Comparison of ENCODE assay signal across 8 cellular contexts in the genomic region with DNA sequence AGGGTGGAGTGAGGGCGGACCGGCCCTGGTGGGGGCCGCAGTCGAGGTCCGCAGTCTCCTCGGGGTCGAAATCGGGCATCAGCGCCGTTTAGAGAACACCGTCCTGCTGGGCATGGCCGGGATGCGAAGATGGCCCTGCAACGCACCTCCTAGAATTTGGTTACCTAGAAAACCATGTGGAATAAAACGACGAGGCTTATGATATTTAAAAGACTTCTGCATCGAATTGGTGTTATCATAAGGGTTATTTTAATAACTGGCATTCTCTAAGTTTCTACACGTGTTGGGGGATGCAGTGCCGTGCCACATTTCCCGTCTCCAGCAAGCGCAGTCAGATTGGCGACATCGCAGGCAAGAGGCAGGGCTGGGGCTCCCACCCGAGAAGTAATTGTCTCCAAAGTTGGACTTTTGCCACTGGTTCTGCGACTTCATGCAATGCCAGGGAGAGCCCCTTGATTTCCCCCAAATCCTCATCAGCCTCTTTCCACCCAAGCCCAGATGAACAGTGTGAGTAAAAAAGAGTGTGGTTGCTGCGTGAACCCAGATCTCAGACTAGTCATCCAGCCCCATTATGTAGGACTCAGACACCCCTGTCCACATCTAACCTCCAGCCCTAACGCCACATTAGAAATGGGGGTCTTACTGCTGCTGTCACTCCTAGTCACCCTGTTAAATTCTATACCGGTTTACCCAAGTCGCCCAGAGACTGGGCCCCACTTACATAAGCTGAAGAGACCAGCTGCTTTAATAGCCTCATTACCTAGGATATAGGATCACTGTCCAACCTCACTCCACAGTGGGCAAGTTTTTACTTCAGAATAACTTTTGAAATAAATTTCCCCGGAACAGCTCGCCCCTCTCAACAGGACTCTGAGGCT. TPM values are rescaled to one million over a fixed set of nuclear protein-coding genes. Genes with fewer than 3 reads are reported as not detected.
DNase-seq lines count a peak whose midpoint lies in the region; FAIRE-seq and TF ChIP-seq lines count a peak whose summit lies in the region.

No MANE protein-coding gene starts in this region.

- H3K4me1 ChIP-seq in mucosa of stomach (ENCODE audit: control insufficient read depth, insufficient read depth, low read length) = peaks cover 34% of the 10 kb centered on the region
- H3K4me1 ChIP-seq in tibial artery = peaks cover 0 to 59% (median 49%) of the 10 kb centered on the region in 4 donors

- DNase-seq in NCI-H1694 treated with DMSO at 0.1 percent for 48 hours (lab: John Stamatoyannopoulos, UW) (peak; percentile 42), NCI-H1694 (lab: John Stamatoyannopoulos, UW) (no peak), T-helper 9 cell (peak; percentile 31), dermis blood vessel endothelial cell (peak; percentile 38), tibial artery (peak in 1 of 2 donors; percentile 40), RCC 7860 (ENCODE audit: low spot score) (no peak), NCI-H510A treated with DMSO at 0.1 percent for 48 hours (lab: John Stamatoyannopoulos, UW) (no peak)

- H3K4me3 ChIP-seq in mucosa of stomach (ENCODE audit: low read length) = peak overlapping the region; percentile 77
- H3K4me3 ChIP-seq in tibial artery = peak overlapping the region; percentile 73 to 74

- H3K9me3 ChIP-seq in mucosa of stomach (ENCODE audit: control insufficient read depth, low read length) = no peaks in the 10 kb centered on the region
- no peaks in the 10 kb centered on the region for H3K9me3 ChIP-seq in tibial artery

- TF ChIP-seq CTCF in tibial artery (IDR thresholded peaks at IDR 0.05) = no peak

- intact Hi-C loops in tibial artery (cut with DNase I; ENCODE audit: low total_unique reads) = loop anchor here (10.0 kb wide), 5 partner anchors 210 to 850 kb away; partner anchors contain the start of genes ALG11, ATP7B, CKAP2 and FAM124A

- H3K36me3 ChIP-seq in mucosa of stomach (ENCODE audit: control insufficient read depth, insufficient read depth, low read length) (no peaks in the 10 kb centered on the region), tibial artery (no peaks in the 10 kb centered on the region)

- H3K27me3 ChIP-seq in mucosa of stomach (ENCODE audit: control insufficient read depth, insufficient read depth, low read length) = no peaks in the 10 kb centered on the region
- H3K27me3 ChIP-seq in tibial artery = no peaks in the 10 kb centered on the region

- H3K27ac ChIP-seq in tibial artery = peak overlapping the region; percentile 95 to 99

- FAIRE-seq in RCC 7860 (lab: Jason Lieb, UNC) = no peak

- peak overlapping the region; percentile 98 for H3K9ac ChIP-seq in mucosa of stomach (ENCODE audit: low read length)

RNA-seq across cellular contexts. Expression of gene DHRS12, which starts 0.6 kb away (rescaled TPM):
- 5.0 and 7.1 TPM in 2 replicates for total RNA-seq in dermis blood vessel endothelial cell

RNA-seq across cellular contexts. Expression of gene TMEM272, which starts 40.4 kb away (rescaled TPM):
- not detected in 2 replicates for total RNA-seq in dermis blood vessel endothelial cell

RNA-seq across cellular contexts. Expression of gene CCDC70, which starts 57.2 kb away (rescaled TPM):
- not detected in 2 replicates for total RNA-seq in dermis blood vessel endothelial cell

Comparison
In these comparisons a context has a peak if more than half of its experiments do, and no peak if none do; other contexts are left out.
1. DNase-seq: peak in NCI-H1694 treated with DMSO at 0.1 percent for 48 hours (single experiment), T-helper 9 cell (single experiment) and dermis blood vessel endothelial cell (single experiment); none in NCI-H1694 (single experiment), RCC 7860 (single experiment) and NCI-H510A treated with DMSO at 0.1 percent for 48 hours (single experiment).